30 cellular contexts compared by ENCODE assay signal in the genomic region with DNA sequence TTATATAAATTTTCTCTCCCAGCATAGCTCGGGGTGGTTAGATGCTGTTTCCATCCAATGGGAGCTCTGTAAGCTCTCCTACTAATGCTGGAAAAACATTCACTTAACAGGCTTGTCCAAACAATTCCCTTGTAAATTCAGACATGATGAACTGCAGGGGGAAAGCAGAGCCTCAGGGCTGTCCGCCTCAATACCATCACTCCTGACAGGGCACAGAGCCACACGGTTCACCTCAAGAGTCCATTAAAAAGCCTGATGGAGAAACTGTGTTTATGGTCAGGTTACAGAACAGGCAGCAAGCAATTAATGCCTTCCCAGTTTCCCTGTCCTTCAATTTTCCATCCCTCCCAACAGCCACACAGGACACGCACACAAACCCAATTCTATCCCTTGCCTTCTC.
"Had no signal": no experiment of that assay in that cellular context is flagged by ENCODE, and none has a peak within 500 bp of the region (broad histone marks: within the 10 kb centered on the region; RNA-seq: fewer than 3 reads in every experiment).

No MANE protein-coding gene starts in this region.

- H3K36me3 ChIP-seq: ascending aorta, left lung, lower lobe of right lung, right lobe of liver, transverse colon had no signal

- DNase-seq: activated CD4-positive, alpha-beta T cell treated with anti-CD3 and anti-CD28 coated beads for 36 hours; activated CD4-positive, CD25-positive, alpha-beta regulatory T cell; activated CD8-positive, alpha-beta memory T cell treated with anti-CD3 and anti-CD28 coated beads, Interleukin-2, amount 10 ng/mL, durations not matched to agents 7 days and 5 days; activated CD8-positive, alpha-beta T cell treated with anti-CD3 and anti-CD28 coated beads, Interleukin-2, amount 10 ng/mL, durations not matched to agents 7 days and 5 days; activated naive CD4-positive, alpha-beta T cell; activated T-cell treated with anti-CD3 and anti-CD28 coated beads, Interleukin-2, amount 50 U/mL, for 48 hours; dorsolateral prefrontal cortex; effector memory CD8-positive, alpha-beta T cell; erythroblast; foreskin fibroblast; head of caudate nucleus; kidney glomerular epithelial cell; left lung; lower lobe of right lung; mesenchymal stem cell; naive thymus-derived CD8-positive, alpha-beta T cell; right lobe of liver; stimulated activated CD4-positive, alpha-beta T cell treated with anti-CD3 and anti-CD28 coated beads, Interleukin-12 subunit alpha, Interleukin-12 subunit beta, amount 100 ng/mL, for 4 hours; stimulated activated CD4-positive, alpha-beta T cell treated with anti-CD3 and anti-CD28 coated beads, Interleukin-4, amount 100 ng/mL, for 1 hour; stimulated activated naive CD8-positive, alpha-beta T cell treated with anti-CD3 and anti-CD28 coated beads, Interleukin-15, Interleukin-2, amounts not matched to agents 100 U/mL and 50 U/mL, for 24 hours; T-helper 1 cell; testis; transverse colon had no signal

- H3K4me1 Mint-ChIP-seq: activated CD4-positive, alpha-beta T cell treated with anti-CD3 and anti-CD28 coated beads for 36 hours; activated CD8-positive, alpha-beta memory T cell treated with anti-CD3 and anti-CD28 coated beads, Interleukin-2, amount 10 ng/mL, durations not matched to agents 7 days and 5 days; naive thymus-derived CD8-positive, alpha-beta T cell had no signal

- H3K27me3 ChIP-seq: ascending aorta, left lung, right lobe of liver, testis, transverse colon had no signal

- H3K4me3 ChIP-seq: ascending aorta, coronary artery, dorsolateral prefrontal cortex, left lung, lower lobe of right lung, right lobe of liver, skin epidermis, testis, transverse colon had no signal

- H3K27me3 Mint-ChIP-seq: activated CD4-positive, alpha-beta T cell treated with anti-CD3 and anti-CD28 coated beads for 36 hours; activated CD8-positive, alpha-beta memory T cell treated with anti-CD3 and anti-CD28 coated beads, Interleukin-2, amount 10 ng/mL, durations not matched to agents 7 days and 5 days; effector memory CD8-positive, alpha-beta T cell had no signal

- H3K9me3 Mint-ChIP-seq: brain; T-helper 2 cell treated with Interferon-gamma antibody and Interleukin-4, amounts not matched to agents 5 μg/mL and 100 μg/mL, for 36 hours had no signal

- H3K4me3 Mint-ChIP-seq: activated CD4-positive, alpha-beta T cell treated with anti-CD3 and anti-CD28 coated beads for 36 hours; activated CD8-positive, alpha-beta memory T cell treated with anti-CD3 and anti-CD28 coated beads, Interleukin-2, amount 10 ng/mL, durations not matched to agents 7 days and 5 days; activated CD8-positive, alpha-beta T cell treated with anti-CD3 and anti-CD28 coated beads, Interleukin-2, amount 10 ng/mL, durations not matched to agents 7 days and 5 days; brain; effector memory CD8-positive, alpha-beta T cell; naive thymus-derived CD8-positive, alpha-beta T cell; T-helper 2 cell treated with Interferon-gamma antibody and Interleukin-4, amounts not matched to agents 5 μg/mL and 100 μg/mL, for 36 hours had no signal

- H3K36me3 Mint-ChIP-seq: activated CD8-positive, alpha-beta memory T cell treated with anti-CD3 and anti-CD28 coated beads, Interleukin-2, amount 10 ng/mL, durations not matched to agents 7 days and 5 days; activated naive CD4-positive, alpha-beta T cell treated with anti-CD3 and anti-CD28 coated beads, Interleukin-2, amount 50 U/mL, for 72 hours; brain; naive thymus-derived CD8-positive, alpha-beta T cell had no signal

- H3K27ac Mint-ChIP-seq: activated CD4-positive, alpha-beta T cell treated with anti-CD3 and anti-CD28 coated beads for 36 hours; activated CD8-positive, alpha-beta memory T cell treated with anti-CD3 and anti-CD28 coated beads, Interleukin-2, amount 10 ng/mL, durations not matched to agents 7 days and 5 days; activated CD8-positive, alpha-beta T cell treated with anti-CD3 and anti-CD28 coated beads, Interleukin-2, amount 10 ng/mL, durations not matched to agents 7 days and 5 days; activated naive CD4-positive, alpha-beta T cell treated with anti-CD3 and anti-CD28 coated beads, Interleukin-2, amount 50 U/mL, for 72 hours; effector memory CD8-positive, alpha-beta T cell; naive thymus-derived CD8-positive, alpha-beta T cell; T-helper 2 cell treated with Interferon-gamma antibody and Interleukin-4, amounts not matched to agents 5 μg/mL and 100 μg/mL, for 36 hours had no signal

- FAIRE-seq: urothelium cell line had no signal
